8 cellular contexts compared by ENCODE assay signal in the genomic region with DNA sequence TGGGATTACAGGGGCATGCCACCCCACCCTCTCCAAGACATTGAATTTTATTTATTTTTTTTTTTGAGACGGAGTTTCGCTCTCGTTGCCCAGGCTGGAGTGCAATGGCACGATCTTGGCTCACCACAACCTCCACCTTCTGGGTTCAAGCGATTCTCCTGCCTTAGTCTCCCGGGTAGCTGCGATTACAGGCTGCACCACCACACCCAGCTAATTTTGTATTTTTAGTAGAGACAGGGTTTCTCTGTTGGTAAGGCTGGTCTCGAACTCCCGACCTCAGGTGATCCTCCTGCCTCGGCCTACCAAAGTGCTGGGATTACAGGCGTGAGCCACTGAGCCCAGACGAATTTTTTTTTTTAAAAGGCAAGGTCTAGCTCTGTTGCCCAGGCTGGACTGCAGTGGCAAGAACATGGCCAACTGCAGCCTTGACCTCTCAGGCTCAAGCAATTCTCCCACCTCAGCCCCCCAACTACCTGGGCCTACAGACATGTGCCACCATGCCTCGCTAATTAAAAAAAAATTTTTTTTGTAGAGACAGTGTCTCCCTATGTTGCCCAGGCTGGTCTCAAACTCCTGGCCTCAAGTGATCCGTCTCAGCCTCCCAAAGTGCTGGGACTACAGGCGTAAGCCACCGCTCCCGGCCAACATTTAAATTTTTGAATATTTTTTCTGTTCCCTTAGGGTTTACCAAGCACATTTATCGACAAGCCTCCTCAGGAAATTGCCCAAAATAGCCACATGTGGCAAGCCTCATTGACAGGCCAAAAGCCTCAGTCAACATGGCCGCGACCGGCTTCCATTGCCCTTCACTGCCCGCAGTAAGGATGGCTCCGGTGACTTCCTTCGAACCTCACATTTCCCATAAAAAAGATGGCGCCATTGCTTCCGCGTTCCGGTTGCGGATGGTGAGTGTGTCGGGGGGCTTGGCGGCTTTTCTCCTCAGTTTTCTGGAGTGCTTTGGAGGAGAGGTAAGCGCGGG. TPM values are rescaled to one million over a fixed set of nuclear protein-coding genes. Genes with fewer than 3 reads are reported as not detected.
DNase-seq lines count a peak whose midpoint lies in the region; ATAC-seq and TF ChIP-seq lines count a peak whose summit lies in the region.

A gene with protein sequence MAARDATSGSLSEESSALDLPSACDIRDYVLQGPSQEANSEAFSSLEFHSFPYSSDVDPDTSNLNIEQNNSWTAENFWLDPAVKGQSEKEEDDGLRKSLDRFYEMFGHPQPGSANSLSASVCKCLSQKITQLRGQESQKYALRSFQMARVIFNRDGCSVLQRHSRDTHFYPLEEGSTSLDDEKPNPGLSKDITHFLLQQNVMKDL (plus strand): TSS at position 890 of the 979 bp plus-strand sequence. CDS start 22,465 bp downstream, outside the sequence.

- DNase-seq in AG09319 (ENCODE audit: extremely low read depth, low read depth) (peak; percentile 70), NCI-H446 treated with DMSO at 0.1 percent for 48 hours (lab: John Stamatoyannopoulos, UW) (peak; percentile 94), cerebellum (ENCODE audit: low spot score) (peak; percentile 86), kidney glomerular epithelial cell (lab: John Stamatoyannopoulos, UW) (peak; percentile 76)
- DNase-seq in activated CD4-positive, CD25-positive, alpha-beta regulatory T cell treated with anti-CD3 and anti-CD28 coated beads, Interleukin-2, amount 50 U/mL, for 72 hours = peak; percentile 78
- DNase-seq in stimulated activated CD4-positive, alpha-beta T cell treated with anti-CD3 and anti-CD28 coated beads, Interleukin-15, amount 100 ng/mL, for 48 hours (ENCODE audit: low read depth in 2 of 2) = peak; percentile 71 to 74

- no peak for TF ChIP-seq CTCF in AG09319 (IDR thresholded peaks at IDR 0.05; ENCODE audit: low read depth, low read length)

- ATAC-seq in GM19025 (IDR thresholded peaks at IDR 0.05; ENCODE audit: low read depth, unreplicated experiment) = peak; percentile 97
- peak; percentile 98 for ATAC-seq in HG03342 (IDR thresholded peaks at IDR 0.05; ENCODE audit: unreplicated experiment)

RNA-seq across cellular contexts. Expression of the gene that starts here (rescaled TPM):
- total RNA-seq in cerebellum = 3.2 TPM

Comparison
In these comparisons a context has a peak if more than half of its experiments do, and no peak if none do; other contexts are left out.
1. Peak in every context shown above with its lines: DNase-seq and ATAC-seq.